Comparison of ENCODE assay signal across 13 cellular contexts in genomic region chr15:70473623-70474366, GRCh38.
DNase-seq lines count a peak whose midpoint lies in the region; ATAC-seq and TF ChIP-seq lines count a peak whose summit lies in the region.
"Had no signal": no experiment of that assay in that cellular context is flagged by ENCODE, and none has a peak within 500 bp of the region (broad histone marks: within the 10 kb centered on the region; RNA-seq: fewer than 3 reads in every experiment).

No MANE protein-coding gene starts in this region.

- H3K27me3 Mint-ChIP-seq in naive thymus-derived CD8-positive, alpha-beta T cell = peaks cover 5 to 17% (median 9%) of the 10 kb centered on the region in 5 donors

- H3K4me2 ChIP-seq in IMR-90 (ENCODE audit: low read depth, low read length) = peak overlapping the region; percentile 40
- H3K4me2 ChIP-seq in mammary epithelial cell (ENCODE audit: insufficient read depth, low read depth, low read length) = peak overlapping the region; percentile 76

- H3K36me3 ChIP-seq in A673 (ENCODE audit: insufficient read depth, low read length, poor library complexity, severe bottlenecking) (no peaks in the 10 kb centered on the region), IMR-90 (ENCODE audit: control insufficient read depth, insufficient read depth, low read length) (no peaks in the 10 kb centered on the region), mammary epithelial cell (ENCODE audit: insufficient read depth, low read length) (no peaks in the 10 kb centered on the region)

- peak overlapping the region in 9 of 10 donors; percentile 29 to 85 (median 75) for H3K4me3 Mint-ChIP-seq in naive thymus-derived CD8-positive, alpha-beta T cell
- H3K4me3 Mint-ChIP-seq: central memory CD8-positive, alpha-beta T cell had no signal

- H4K91ac ChIP-seq in IMR-90 (ENCODE audit: insufficient read depth, low read depth, low read length) = peak overlapping the region; percentile 96

- H3K9me1 ChIP-seq in IMR-90 (ENCODE audit: insufficient read depth, low read length) = peaks cover 18% of the 10 kb centered on the region

- no peak for TF ChIP-seq RAD21 in IMR-90 (IDR thresholded peaks at IDR 0.05; ENCODE audit: low read length)

- peak overlapping the region; percentile 98 for H2AK5ac ChIP-seq in IMR-90 (ENCODE audit: low read depth, low read length)

- peak overlapping the region; percentile 87 for H3K18ac ChIP-seq in IMR-90 (ENCODE audit: low read depth, low read length)

- TF ChIP-seq POLR2A in IMR-90 (IDR thresholded peaks at IDR 0.05; ENCODE audit: low read depth, low read length) = no peak

- H3K4me1 ChIP-seq in A673 (ENCODE audit: insufficient read depth, low read length, poor library complexity, severe bottlenecking) = peaks cover 31% of the 10 kb centered on the region
- peaks cover 16% of the 10 kb centered on the region for H3K4me1 ChIP-seq in IMR-90 (ENCODE audit: control insufficient read depth, insufficient read depth, low read length)
- peaks cover 31% of the 10 kb centered on the region for H3K4me1 ChIP-seq in mammary epithelial cell (ENCODE audit: insufficient read depth, low read length)

- BruUV-seq in A673 (replicated peaks; lab: Mats Ljungman, UMichigan) (no TSS peak), IMR-90 (replicated peaks; lab: Mats Ljungman, UMichigan) (no TSS peak), mammary epithelial cell (replicated peaks; lab: Mats Ljungman, UMichigan) (no TSS peak)

- dilution Hi-C loops in IMR-90 (cut with HindIII; ENCODE audit: low sequenced_read_pairs, unreplicated experiment) (no loop called here), mammary epithelial cell (cut with HindIII; ENCODE audit: low sequenced_read_pairs) (no loop called here)

- peak overlapping the region; percentile 73; the same call in 1 of the 2 replicates for H3K56ac ChIP-seq in IMR-90 (ENCODE audit: extremely low read depth, insufficient read depth, low read length)

- peak overlapping the region; percentile 94; the same call in 2 of the 3 replicates for H2BK15ac ChIP-seq in IMR-90 (ENCODE audit: low read depth, low read length)

- intact Hi-C loops in A673 (cut with micrococcal nuclease; ENCODE audit: unreplicated experiment) (loop anchor here (10.0 kb wide), 1 partner anchor 379 kb away; the partner anchor contains the start of gene TLE3), IMR-90 (cut with micrococcal nuclease) (loop anchor here (2.0 to 10.0 kb wide), 2 partner anchors 19 to 99 kb away; no protein-coding TSS in a partner anchor), mammary epithelial cell (cut with micrococcal nuclease) (loop anchor here (2.0 to 10.0 kb wide), 2 partner anchors 59 to 375 kb away; no protein-coding TSS in a partner anchor)

- ATAC-seq in IMR-90 (ENCODE audit: low read depth) = no peak
- no peak for ATAC-seq in naive thymus-derived CD8-positive, alpha-beta T cell
- ATAC-seq in GM19397 (IDR thresholded peaks at IDR 0.05; ENCODE audit: unreplicated experiment) = no peak

- peak overlapping the region; percentile 88 for H2BK20ac ChIP-seq in IMR-90 (ENCODE audit: low read depth, low read length)

- peak overlapping the region; percentile 68 for H4K5ac ChIP-seq in IMR-90 (ENCODE audit: low read depth, low read length)

- peak overlapping the region; percentile 82 for H2BK5ac ChIP-seq in IMR-90 (ENCODE audit: low read depth, low read length, poor library complexity, severe bottlenecking)

- peak overlapping the region in 2 of 10 donors; percentile 12 to 15 for H3K27ac Mint-ChIP-seq in naive thymus-derived CD8-positive, alpha-beta T cell
- H3K27ac Mint-ChIP-seq: progenitor cell of endocrine pancreas had no signal

- H2BK120ac ChIP-seq in IMR-90 (ENCODE audit: low read depth, low read length) = peak overlapping the region; percentile 88

- H3K9me3 Mint-ChIP-seq in naive thymus-derived CD8-positive, alpha-beta T cell = no peaks in the 10 kb centered on the region
- H3K9me3 Mint-ChIP-seq: central memory CD8-positive, alpha-beta T cell had no signal

- POLR2A ChIA-PET in A673 (lab: Charles Lee; ENCODE audit: low non-redundant PET) = interaction anchor here (0.6 kb wide), 1 partner anchor 854 kb away, joined by 4 read pairs; no protein-coding TSS in a partner anchor
- POLR2A ChIA-PET in IMR-90 (lab: Charles Lee; ENCODE audit: unreplicated experiment) = no interaction called here
- POLR2A ChIA-PET in naive thymus-derived CD8-positive, alpha-beta T cell (lab: Charles Lee) = interaction anchor here (0.7 to 1.2 kb wide), 2 partner anchors 22 to 376 kb away, joined by 3 to 4 read pairs; partner anchors contain the start of gene TLE3

- H3K27me3 ChIP-seq in A673 (replicated peaks; ENCODE audit: insufficient read depth, low read depth, low read length, poor library complexity) (no peaks in the 10 kb centered on the region), IMR-90 (ENCODE audit: control insufficient read depth, insufficient read depth, low read length) (peaks cover 17% of the 10 kb centered on the region), mammary epithelial cell (ENCODE audit: insufficient read depth, low read length) (peaks cover 7% of the 10 kb centered on the region)

- DNase-seq in A673 (ENCODE audit: low spot score) (peak; percentile 32), IMR-90 (no peak), mammary epithelial cell (no peak), AG08396 (ENCODE audit: low spot score) (no peak), kidney glomerular epithelial cell (lab: John Stamatoyannopoulos, UW) (no peak), GOT3 (lab: John Stamatoyannopoulos, UW) (no peak)
- peak in 1 of 10 donors; percentile 43 for DNase-seq in naive thymus-derived CD8-positive, alpha-beta T cell
- DNase-seq: activated T-cell treated with anti-CD3 and anti-CD28 coated beads for 4 hours, NCI-H2029 treated with DMSO at 0.1 percent for 48 hours, trophoblast cell had no signal

- H3K4me3 ChIP-seq in A673 (ENCODE audit: low read depth, low read length, poor library complexity, severe bottlenecking) = no peak overlapping the region
- no peak overlapping the region for H3K4me3 ChIP-seq in IMR-90 (ENCODE audit: insufficient read depth, low read depth, low read length)
- no peak overlapping the region for H3K4me3 ChIP-seq in mammary epithelial cell (replicated peaks in 1 of 3; ENCODE audit: insufficient read depth in 1 of 3, low read depth in 2 of 3, low read length in 3 of 3)

- peak overlapping the region; percentile 75 for H3K14ac ChIP-seq in IMR-90 (replicated peaks; ENCODE audit: low read depth, low read length)

- H3K27ac ChIP-seq in A673 (ENCODE audit: low read depth, low read length, poor library complexity, severe bottlenecking) = peak overlapping the region; percentile 68
- H3K27ac ChIP-seq in IMR-90 (ENCODE audit: insufficient read depth, low read length) = peak overlapping the region; percentile 67
- peak overlapping the region; percentile 29 for H3K27ac ChIP-seq in mammary epithelial cell (ENCODE audit: insufficient read depth, low read depth, low read length)

- peaks cover 20 to 42% (median 33%) of the 10 kb centered on the region in 4 donors for H3K4me1 Mint-ChIP-seq in naive thymus-derived CD8-positive, alpha-beta T cell

- H2AFZ ChIP-seq in IMR-90 (replicated peaks; ENCODE audit: low read length, poor library complexity) (no peak overlapping the region), mammary epithelial cell (ENCODE audit: low read depth, low read length) (peak overlapping the region; percentile 75)

- peak overlapping the region; percentile 82 to 87; a peak in 3 of 4 replicates for H4K8ac ChIP-seq in IMR-90 (ENCODE audit: low read depth in 2 of 2, low read length in 2 of 2)

- no peaks in the 10 kb centered on the region for H3K79me2 ChIP-seq in mammary epithelial cell (ENCODE audit: insufficient read depth, low read length)

- no CpG with 5 or more reads among the region's 15 CpGs for WGBS in IMR-90 (ENCODE audit: extremely low coverage in 2 of 2, insufficient read length in 1 of 2), 2 experiments
- WGBS in mammary epithelial cell (ENCODE audit: low coverage, missing lambda C conversion rate) = 80% methylated on average over 15 of the region's 15 CpGs

- TF ChIP-seq CTCF in A673 (conservative IDR thresholded peaks at IDR 0.05; ENCODE audit: low read depth, low read length) = no peak
- TF ChIP-seq CTCF in IMR-90 (conservative IDR thresholded peaks at IDR 0.05; ENCODE audit: low read depth, low read length) = no peak
- no peak for TF ChIP-seq CTCF in mammary epithelial cell (conservative IDR thresholded peaks at IDR 0.05 in 1 of 2, IDR thresholded peaks at IDR 0.05 in 1 of 2; ENCODE audit: extremely low read depth in 1 of 2, insufficient read depth in 1 of 2, low read depth in 1 of 2, low read length in 2 of 2)

- H3K79me1 ChIP-seq in IMR-90 (ENCODE audit: low read depth in 1 of 2, low read length in 2 of 2) = no peaks in the 10 kb centered on the region

- CTCF ChIA-PET in A673 (lab: Charles Lee) = interaction anchor here (1.0 kb wide), 1 partner anchor 1011 kb away, joined by 3 read pairs; no protein-coding TSS in a partner anchor
- CTCF ChIA-PET in IMR-90 (lab: Yijun Ruan, JAX) = interaction anchor here (0.6 kb wide), 1 partner anchor 338 kb away, joined by 7 read pairs; no protein-coding TSS in a partner anchor
- CTCF ChIA-PET in mammary epithelial cell (lab: Charles Lee; ENCODE audit: low non-redundant PET) = interaction anchor here (0.5 kb wide), 1 partner anchor 38 kb away, joined by 3 read pairs; no protein-coding TSS in a partner anchor

- peak overlapping the region; percentile 86 for H3K4ac ChIP-seq in IMR-90 (ENCODE audit: low read depth, low read length)

- no peaks in the 10 kb centered on the region for H4K20me1 ChIP-seq in IMR-90 (ENCODE audit: insufficient read depth, low read length)
- H4K20me1 ChIP-seq in mammary epithelial cell (ENCODE audit: insufficient read depth, low read length) = no peaks in the 10 kb centered on the region

- no peak overlapping the region for H2AK9ac ChIP-seq in IMR-90 (replicated peaks; ENCODE audit: low read depth, low read length, poor library complexity)

- peak overlapping the region; percentile 58 for H3K9ac ChIP-seq in IMR-90 (ENCODE audit: low read depth, low read length)
- H3K9ac ChIP-seq in mammary epithelial cell (ENCODE audit: insufficient read depth, low read length) = no peak overlapping the region

- H3K23ac ChIP-seq in IMR-90 (ENCODE audit: low read depth, low read length) = peak overlapping the region; percentile 50

- H3K9me3 ChIP-seq in A673 (ENCODE audit: low read depth, low read length, poor library complexity, severe bottlenecking) = no peaks in the 10 kb centered on the region
- no peaks in the 10 kb centered on the region for H3K9me3 ChIP-seq in IMR-90 (ENCODE audit: control insufficient read depth, insufficient read depth, low read length)
- H3K9me3 ChIP-seq in mammary epithelial cell (replicated peaks; ENCODE audit: insufficient read depth, low read length) = no peaks in the 10 kb centered on the region

- no peaks in the 10 kb centered on the region for H3K36me3 Mint-ChIP-seq in naive thymus-derived CD8-positive, alpha-beta T cell

- in situ Hi-C loops in IMR-90 (cut with MboI; ENCODE audit: low sequenced_read_pairs) (no loop called here), mammary epithelial cell (cut with MboI; ENCODE audit: low sequenced_read_pairs in 2 of 2) (loop anchor here in 1 of 2 donors (25.0 kb wide), 1 partner anchor 361 kb away; no protein-coding TSS in a partner anchor)

TF ChIP-seq in IMR-90, 13 proteins besides CTCF, POLR2A, EP300 and RAD21 (continues in another document):
- no peak for TF ChIP-seq CHD1 (IDR thresholded peaks at IDR 0.05; ENCODE audit: low read depth, low read length)
- no peak for TF ChIP-seq MAFK (IDR thresholded peaks at IDR 0.05; ENCODE audit: low read depth, low read length)
- no peak for TF ChIP-seq SMC3 (IDR thresholded peaks at IDR 0.05; ENCODE audit: low read depth, low read length)
